Comparison of ENCODE assay signal across 1 cellular context in the genomic region with DNA sequence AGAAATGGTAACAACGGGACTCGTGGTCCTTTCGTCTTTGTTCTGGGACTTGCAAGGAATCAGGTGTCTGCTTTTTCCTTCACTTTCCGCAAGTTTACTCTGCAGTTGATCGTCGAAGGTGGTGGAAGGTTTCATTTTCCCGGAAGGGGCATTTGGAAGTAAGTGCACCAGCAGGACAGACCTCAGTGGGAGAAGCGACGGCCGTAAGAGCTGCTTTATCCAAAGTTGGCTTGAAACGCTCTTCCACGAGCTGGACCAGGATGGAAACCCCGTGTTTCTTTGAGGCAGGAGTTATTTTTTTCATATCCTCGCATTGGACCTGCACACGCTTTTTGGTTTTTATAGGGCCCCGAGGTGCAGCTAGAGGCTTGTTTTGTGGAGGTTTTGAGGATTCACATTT.
TF ChIP-seq lines count a peak whose summit lies in the region.

No MANE protein-coding gene starts in this region.

TF ChIP-seq in endothelial cell of umbilical vein, 7 proteins besides CTCF, POLR2A, EP300 and RAD21 (continued from another document):
- TF ChIP-seq FOS (IDR thresholded peaks at IDR 0.05; ENCODE audit: borderline replicate concordance, insufficient read depth, low read length): no peak
